ENCODE assay signal across 1 cellular context in genomic region chr4:87354168-87355102, GRCh38.
TF ChIP-seq lines count a peak whose summit lies in the region.

No MANE protein-coding gene starts in this region.

TF ChIP-seq in IMR-90, 13 proteins besides CTCF, POLR2A, EP300 and RAD21 (continued from another document):
- TF ChIP-seq NFE2L2 (IDR thresholded peaks at IDR 0.05; ENCODE audit: low read depth, low read length) = no peak
- no peak for TF ChIP-seq MXI1 (IDR thresholded peaks at IDR 0.05; ENCODE audit: borderline replicate concordance, low read depth, low read length)
- TF ChIP-seq RCOR1 (IDR thresholded peaks at IDR 0.05; ENCODE audit: insufficient replicate concordance, low read length) = no peak
- TF ChIP-seq BHLHE40 (IDR thresholded peaks at IDR 0.05; ENCODE audit: low read depth, low read length) = no peak
- no peak for TF ChIP-seq SMC3 (IDR thresholded peaks at IDR 0.05; ENCODE audit: low read depth, low read length)
- no peak for TF ChIP-seq CHD1 (IDR thresholded peaks at IDR 0.05; ENCODE audit: low read depth, low read length)
- no peak for TF ChIP-seq ELK1 (IDR thresholded peaks at IDR 0.05; ENCODE audit: borderline replicate concordance, low read depth, low read length)
- TF ChIP-seq MAFK (IDR thresholded peaks at IDR 0.05; ENCODE audit: low read depth, low read length) = no peak
- TF ChIP-seq CEBPB (IDR thresholded peaks at IDR 0.05; ENCODE audit: low read depth, low read length) = no peak
